In the genomic region with DNA sequence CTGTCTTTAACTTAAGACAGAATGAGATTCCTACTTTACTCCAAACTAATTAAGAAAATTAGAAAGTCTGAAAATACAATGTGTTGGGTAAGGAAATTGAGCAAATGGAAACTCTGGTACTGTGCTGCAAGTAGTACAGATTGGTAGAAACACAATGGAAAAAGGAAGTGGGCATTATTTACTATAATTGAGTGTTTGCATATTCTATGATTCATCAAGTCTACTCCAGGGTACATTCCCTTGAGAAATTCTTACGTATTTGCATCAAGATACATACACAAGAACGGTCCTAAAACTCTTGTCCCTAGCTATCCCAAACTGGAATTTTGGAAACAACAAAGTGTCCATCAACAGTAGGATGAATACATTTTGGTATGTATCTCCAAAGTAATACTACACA, we compare ENCODE assay signal across 20 cellular contexts.
DNase-seq lines count a peak whose midpoint lies in the region; TF ChIP-seq lines count a peak whose summit lies in the region.
"Had no signal": no experiment of that assay in that cellular context is flagged by ENCODE, and none has a peak within 500 bp of the region (broad histone marks: within the 10 kb centered on the region; RNA-seq: fewer than 3 reads in every experiment).

No MANE protein-coding gene starts in this region.

- H3K4me3 ChIP-seq in NB4 (ENCODE audit: low read depth, low read length), result no peak overlapping the region
- no peak overlapping the region for H3K4me3 ChIP-seq in astrocyte of the spinal cord (ENCODE audit: low read depth, low read length)
- H3K4me3 ChIP-seq in foreskin fibroblast (ENCODE audit: low read depth in 1 of 2, low read length in 2 of 2), result no peak overlapping the region
- H3K4me3 ChIP-seq: lower lobe of right lung, sigmoid colon, uterus had no signal

- DNase-seq in ELR (ENCODE audit: low read depth) (peak; percentile 76), NB4 (ENCODE audit: low read depth) (peak; percentile 5), astrocyte of the spinal cord (ENCODE audit: low read depth, low spot score) (peak; percentile 68), foreskin fibroblast (peak; percentile 45 to 63), NCI-H1092 treated with DMSO at 0.1 percent for 48 hours (lab: John Stamatoyannopoulos, UW) (no peak), NCI-H1417 (lab: John Stamatoyannopoulos, UW) (no peak), cardiac septum (ENCODE audit: low spot score) (no peak)
- no peak for DNase-seq in stimulated activated CD4-positive, alpha-beta T cell treated with anti-CD3 and anti-CD28 coated beads, Interleukin-12 subunit alpha, Interleukin-12 subunit beta, amount 100 ng/mL, for 4 hours
- DNase-seq: activated CD4-positive, alpha-beta T cell treated with anti-CD3 and anti-CD28 coated beads for 36 hours; activated gamma-delta T cell; CD4-positive, alpha-beta memory T cell; DND-41; glutamatergic neuron; lower lobe of right lung; MM.1S; NCI-H2081; NCI-H524; sigmoid colon; stimulated activated CD4-positive, alpha-beta T cell treated with anti-CD3 and anti-CD28 coated beads, Interleukin-2, amount 100 ng/mL, for 48 hours; uterus had no signal

- in situ Hi-C loops in astrocyte of the spinal cord (cut with HindIII; ENCODE audit: low sequenced_read_pairs), result no loop called here

- no peak for TF ChIP-seq POLR2A in NB4 (IDR thresholded peaks at IDR 0.05; ENCODE audit: extremely low read depth, insufficient read length)

- no peak for TF ChIP-seq CTCF in NB4 (IDR thresholded peaks at IDR 0.05; ENCODE audit: low read depth, low read length)
- TF ChIP-seq CTCF in astrocyte of the spinal cord (IDR thresholded peaks at IDR 0.05; ENCODE audit: low read depth, low read length), result no peak
- TF ChIP-seq CTCF in foreskin fibroblast (IDR thresholded peaks at IDR 0.05; ENCODE audit: low read depth, low read length), result no peak

- intact Hi-C loops in cardiac septum (cut with DNase I), result no loop called here

Comparison
In these comparisons a context has a peak if more than half of its experiments do, and no peak if none do; other contexts are left out.
1. DNase-seq: peak in ELR (single experiment), NB4 (single experiment), astrocyte of the spinal cord (single experiment) and foreskin fibroblast (2 of 2); none in NCI-H1092 treated with DMSO at 0.1 percent for 48 hours (single experiment), stimulated activated CD4-positive, alpha-beta T cell treated with anti-CD3 and anti-CD28 coated beads, Interleukin-12 subunit alpha, Interleukin-12 subunit beta, amount 100 ng/mL, for 4 hours (single experiment), NCI-H1417 (0 of 3) and cardiac septum (single experiment).